ENCODE assay signal across 10 cellular contexts in the genomic region with DNA sequence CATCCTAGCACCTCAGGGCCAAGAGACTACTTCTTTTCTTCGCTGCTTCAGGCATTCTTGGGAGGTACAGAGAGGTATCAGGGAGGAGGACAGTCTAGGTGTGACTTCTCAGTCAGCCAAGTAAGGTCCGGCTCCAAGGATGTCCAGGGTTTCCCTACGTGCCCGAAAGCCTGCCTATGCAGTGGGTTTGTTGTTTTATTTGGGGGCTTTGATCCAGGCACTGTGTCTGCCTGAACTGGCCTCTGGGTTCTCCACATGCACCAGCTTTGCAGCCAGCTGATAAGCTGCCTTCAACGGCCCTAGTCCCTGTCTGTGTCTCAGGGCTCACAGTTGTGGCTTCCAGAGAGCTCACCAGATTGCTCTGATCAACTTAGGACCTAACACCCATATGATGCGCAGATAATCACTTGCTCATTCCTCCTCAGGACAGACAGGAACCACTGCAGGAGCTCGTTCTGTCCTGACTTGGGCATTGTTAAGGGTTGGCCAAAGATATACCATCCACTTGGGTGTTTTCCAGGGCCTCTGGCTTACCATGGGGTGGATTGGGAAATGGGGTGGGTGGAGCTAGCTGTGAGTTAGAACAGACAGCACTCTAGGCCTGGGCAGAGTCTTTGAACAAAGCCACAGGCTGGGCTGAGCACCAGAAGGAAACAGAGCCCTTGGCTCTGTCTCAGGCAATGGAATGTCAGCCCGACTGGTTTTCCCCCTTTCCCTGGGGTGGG. TPM values are rescaled to one million over a fixed set of nuclear protein-coding genes. Genes with fewer than 3 reads are reported as not detected.
DNase-seq lines count a peak whose midpoint lies in the region; ATAC-seq and TF ChIP-seq lines count a peak whose summit lies in the region.
"Had no signal": no experiment of that assay in that cellular context is flagged by ENCODE, and none has a peak within 500 bp of the region (broad histone marks: within the 10 kb centered on the region; RNA-seq: fewer than 3 reads in every experiment).

No MANE protein-coding gene starts in this region.

- H3K27me3 ChIP-seq in H9 (ENCODE audit: insufficient read depth, low read length) (no peaks in the 10 kb centered on the region), cardiac muscle cell (no peaks in the 10 kb centered on the region), ovary (no peaks in the 10 kb centered on the region)

- H3K4me3 ChIP-seq in cardiac muscle cell = no peak overlapping the region
- H3K4me3 ChIP-seq in ovary = no peak overlapping the region

- DNase-seq in H9 (no peak), amniotic epithelial cell (ENCODE audit: low read depth) (peak; percentile 86), cardiac muscle cell (ENCODE audit: low read depth in 1 of 2, low spot score in 1 of 2) (peak; percentile 24 to 93), renal cortical epithelial cell (ENCODE audit: low read depth) (peak; percentile 83), cerebellar nuclear complex (lab: John Stamatoyannopoulos, UW) (no peak), ovary (no peak)

- H3K27ac ChIP-seq in H9 (ENCODE audit: insufficient read length, low read depth, low read length) (no peak overlapping the region), cardiac muscle cell (peak overlapping the region; percentile 71), ovary (no peak overlapping the region)

- no peak overlapping the region for H4K91ac ChIP-seq in H9 (ENCODE audit: insufficient read length, low read depth, low read length)

- no peak for TF ChIP-seq CTCF in H9 (conservative IDR thresholded peaks at IDR 0.05)
- TF ChIP-seq CTCF in cardiac muscle cell (IDR thresholded peaks at IDR 0.05; ENCODE audit: low read depth, low read length) = no peak
- no peak for TF ChIP-seq CTCF in ovary (IDR thresholded peaks at IDR 0.05)

- no peak overlapping the region for H2BK12ac ChIP-seq in H9 (ENCODE audit: insufficient read length, low read depth, low read length)

- H4K8ac ChIP-seq in H9 (replicated peaks; ENCODE audit: insufficient read length, low read depth, low read length) = no peak overlapping the region

- H4K5ac ChIP-seq in H9 (ENCODE audit: insufficient read length, low read depth, low read length) = no peak overlapping the region

- no peak overlapping the region for H3K14ac ChIP-seq in H9 (ENCODE audit: insufficient read depth, low read length)

- no peaks in the 10 kb centered on the region for H3K4me1 ChIP-seq in H9 (ENCODE audit: insufficient read depth, low read length)
- peaks cover 10% of the 10 kb centered on the region for H3K4me1 ChIP-seq in cardiac muscle cell (ENCODE audit: low read depth)
- H3K4me1 ChIP-seq in ovary (ENCODE audit: insufficient read depth) = peaks cover 2% of the 10 kb centered on the region

- intact Hi-C loops in ovary (cut with DNase I) = no loop called here

- no peaks in the 10 kb centered on the region for H3K9me3 ChIP-seq in H9 (ENCODE audit: control insufficient read depth, low read depth, low read length)
- no peaks in the 10 kb centered on the region for H3K9me3 ChIP-seq in cardiac muscle cell (ENCODE audit: low read depth)
- no peaks in the 10 kb centered on the region for H3K9me3 ChIP-seq in ovary

- no peak overlapping the region for H3K4me2 ChIP-seq in H9 (ENCODE audit: insufficient read depth, insufficient read length, low read length)

- H3K79me2 ChIP-seq in H9 (ENCODE audit: insufficient read depth, low read length) = no peaks in the 10 kb centered on the region

- H3K27me3 Mint-ChIP-seq in H9 (ENCODE audit: low read depth) = no peaks in the 10 kb centered on the region

- no peak for TF ChIP-seq EP300 in ovary (IDR thresholded peaks at IDR 0.05)

- H2BK15ac ChIP-seq in H9 (ENCODE audit: low read depth, low read length) = no peak overlapping the region

- no peak overlapping the region for H3K56ac ChIP-seq in H9 (ENCODE audit: insufficient read length, low read depth, low read length)

- no peaks in the 10 kb centered on the region for H3K23me2 ChIP-seq in H9 (ENCODE audit: insufficient read length, low read depth, low read length, poor library complexity, severe bottlenecking)

- peak overlapping the region in 2 of 3 experiments; percentile 39 to 95; a peak in 3 of 7 replicates for H3K27ac Mint-ChIP-seq in H9
- H3K27ac Mint-ChIP-seq: natural killer cell treated with Interleukin-12 subunit alpha and Interleukin-12 subunit beta and Interleukin-15 and Interleukin-18, amount 100 ng/mL, for 72 hours had no signal

- no peak overlapping the region for H3K4me3 Mint-ChIP-seq in H9
- H3K4me3 Mint-ChIP-seq: natural killer cell treated with Interleukin-12 subunit alpha and Interleukin-12 subunit beta and Interleukin-15 and Interleukin-18, amount 100 ng/mL, for 72 hours had no signal

- H3T11ph ChIP-seq in H9 (ENCODE audit: low read length) = no peak overlapping the region

- H2BK120ac ChIP-seq in H9 (ENCODE audit: low read depth, low read length, poor library complexity, severe bottlenecking) = no peak overlapping the region

- no peaks in the 10 kb centered on the region for H3K36me3 Mint-ChIP-seq in H9 (ENCODE audit: insufficient read depth in 1 of 3, low read depth in 3 of 3)
- H3K36me3 Mint-ChIP-seq: natural killer cell treated with Interleukin-12 subunit alpha and Interleukin-12 subunit beta and Interleukin-15 and Interleukin-18, amount 100 ng/mL, for 72 hours had no signal

- H3K9ac ChIP-seq in H9 (ENCODE audit: extremely low read depth, insufficient read length, low read length) = no peak overlapping the region

- H2BK20ac ChIP-seq in H9 (ENCODE audit: low read depth, low read length, poor library complexity, severe bottlenecking) = no peak overlapping the region

- no peak overlapping the region for H2AK5ac ChIP-seq in H9 (ENCODE audit: insufficient read length, low read length)

- H2BK5ac ChIP-seq in H9 (ENCODE audit: insufficient read length, low read length) = no peak overlapping the region

- H3K23ac ChIP-seq in H9 (ENCODE audit: insufficient read length, low read depth, low read length) = no peak overlapping the region

- ATAC-seq in GM21447 (IDR thresholded peaks at IDR 0.05; ENCODE audit: unreplicated experiment) (no peak), GM21825 (IDR thresholded peaks at IDR 0.05; ENCODE audit: unreplicated experiment) (no peak)

- H2AFZ ChIP-seq in H9 (ENCODE audit: low read length) = no peak overlapping the region

- H3K4me1 Mint-ChIP-seq in H9 = peaks cover 13 to 15% of the 10 kb centered on the region in 2 experiments

- H3K36me3 ChIP-seq in cardiac muscle cell (no peaks in the 10 kb centered on the region), ovary (no peaks in the 10 kb centered on the region)

- no CpG with 5 or more reads among the region's 8 CpGs for WGBS in H9 (ENCODE audit: extremely low coverage, insufficient read length, low lambda C conversion rate)
- 61 to 65% (median 62%) methylated on average over 8 of the region's 8 CpGs for WGBS in ovary, 3 donors

- H3K18ac ChIP-seq in H9 (ENCODE audit: insufficient read length, low read depth, low read length) = no peak overlapping the region

- no peak for TF ChIP-seq POLR2A in ovary (IDR thresholded peaks at IDR 0.05)

- no peak overlapping the region for H3K4ac ChIP-seq in H9 (ENCODE audit: low read depth, low read length)

- no peaks in the 10 kb centered on the region for H3K9me3 Mint-ChIP-seq in H9
- H3K9me3 Mint-ChIP-seq: natural killer cell treated with Interleukin-12 subunit alpha and Interleukin-12 subunit beta and Interleukin-15 and Interleukin-18, amount 100 ng/mL, for 72 hours had no signal

- H4K20me1 ChIP-seq in H9 (ENCODE audit: control insufficient read depth, insufficient read depth, insufficient read length) = no peaks in the 10 kb centered on the region

- H3K79me1 ChIP-seq in H9 (ENCODE audit: insufficient read depth, low read depth, low read length, poor library complexity, severe bottlenecking) = no peaks in the 10 kb centered on the region

RNA-seq across cellular contexts. Expression of a gene that starts 45.5 kb away (rescaled TPM):
- 0.39 and 0.53 TPM in 2 replicates for total RNA-seq in H9 (2021)
- total RNA-seq in cardiac muscle cell = not detected in 2 replicates
- polyA plus RNA-seq in cardiac muscle cell = 0.21 and 0.55 TPM in 2 replicates
- total RNA-seq in renal cortical epithelial cell = not detected in 2 replicates
- total RNA-seq in ovary = under 1 TPM in 2 of 7 donors, not detected in 5; 0.30 to 0.69 TPM
- not detected for polyA plus RNA-seq in ovary
- total RNA-seq: NCI-H460 had no signal

Comparison
In these comparisons a context has a peak if more than half of its experiments do, and no peak if none do; other contexts are left out.
1. DNase-seq: peak in amniotic epithelial cell (single experiment), cardiac muscle cell (2 of 2) and renal cortical epithelial cell (single experiment); none in H9 (single experiment), cerebellar nuclear complex (0 of 2) and ovary (0 of 5).